In the genomic region with DNA sequence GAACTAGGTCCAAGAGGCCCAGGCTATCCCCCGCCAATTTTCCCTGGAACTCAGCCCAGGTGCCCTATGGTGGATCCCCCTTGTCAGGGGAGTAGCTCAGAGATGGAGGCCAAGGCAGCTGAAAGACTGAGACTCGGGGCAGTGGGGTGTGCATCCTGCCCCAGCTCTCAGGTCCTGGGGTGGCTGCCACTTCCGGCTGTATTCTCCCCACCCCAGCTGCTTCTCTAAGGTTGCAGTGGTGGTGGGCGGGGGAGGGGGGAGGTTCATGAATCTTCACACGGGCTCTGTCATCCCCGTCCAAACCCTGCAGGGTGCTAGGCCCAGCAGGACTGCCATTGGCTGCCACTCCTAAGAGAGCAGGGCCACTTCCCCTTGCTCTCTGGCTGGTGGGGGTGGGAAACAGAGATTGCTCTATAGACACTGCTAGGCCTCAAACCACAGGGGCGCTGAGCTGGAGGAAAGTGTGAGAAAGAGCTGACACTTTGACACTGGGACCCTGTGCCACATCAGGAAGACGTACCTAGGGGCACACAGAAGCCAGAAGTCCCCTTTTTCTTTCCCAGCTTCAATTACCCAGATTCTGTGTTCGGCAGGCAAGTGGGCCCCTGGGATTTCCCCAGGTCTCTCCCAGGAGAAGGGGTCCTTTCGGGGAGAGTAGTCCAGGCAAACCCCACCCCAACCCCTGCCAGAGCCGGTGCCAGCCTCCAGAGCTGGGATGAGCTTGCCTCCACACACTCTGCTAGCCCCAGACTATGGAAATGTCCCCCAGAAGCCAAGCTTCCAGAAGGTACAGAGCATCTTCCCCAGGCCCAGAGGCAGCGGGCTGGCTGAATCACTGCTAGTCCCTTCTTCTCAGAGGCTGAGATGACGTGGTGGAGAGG, we compare ENCODE assay signal across 8 cellular contexts. TPM values are rescaled to one million over a fixed set of nuclear protein-coding genes. Genes with fewer than 3 reads are reported as not detected.
DNase-seq lines count a peak whose midpoint lies in the region; ATAC-seq and TF ChIP-seq lines count a peak whose summit lies in the region.
"Had no signal": no experiment of that assay in that cellular context is flagged by ENCODE, and none has a peak within 500 bp of the region (broad histone marks: within the 10 kb centered on the region; RNA-seq: fewer than 3 reads in every experiment).

No MANE protein-coding gene starts in this region.

- no peak for TF ChIP-seq CTCF in lower leg skin (IDR thresholded peaks at IDR 0.05)

- ATAC-seq in GM19395 (IDR thresholded peaks at IDR 0.05; ENCODE audit: unreplicated experiment) = peak; percentile 65
- ATAC-seq in HG03439 (IDR thresholded peaks at IDR 0.05; ENCODE audit: unreplicated experiment) = peak; percentile 66
- peak; percentile 93 for ATAC-seq in activated CD4-positive, CD25-positive, alpha-beta regulatory T cell treated with anti-CD3 and anti-CD28 coated beads, Interleukin-2, amount 50 U/mL, for 24 hours

- TF ChIP-seq POLR2A in lower leg skin (IDR thresholded peaks at IDR 0.05) = no peak

- peak; percentile 71 for DNase-seq in effector CD4-positive, alpha-beta T cell
- peak; percentile 65 to 82 for DNase-seq in stimulated activated CD4-positive, alpha-beta T cell treated with anti-CD3 and anti-CD28 coated beads, Interleukin-4, amount 100 ng/mL, for 4 hours
- no peak for DNase-seq in lower leg skin (ENCODE audit: low spot score in 2 of 2)
- DNase-seq in SHP77 treated with DMSO at 0.1 percent for 48 hours (lab: John Stamatoyannopoulos, UW) = no peak

- intact Hi-C loops in lower leg skin (cut with DNase I; ENCODE audit: low total_unique reads) = no loop called here

- WGBS in lower leg skin, 2 donors = 77 to 83% methylated on average over 7 to 13 of the region's 13 CpGs

- no peak overlapping the region for H3K4me3 ChIP-seq in lower leg skin (ENCODE audit: low read depth, poor library complexity, severe bottlenecking)

RNA-seq across cellular contexts. Expression of gene SASH3, which starts 1.6 kb away (rescaled TPM):
- 1 to 10 TPM in 3 of 4 donors, under 1 TPM in 1; 0.25 to 3.4 (median 1.6) TPM for total RNA-seq in lower leg skin
- total RNA-seq: renal cortical epithelial cell had no signal

RNA-seq across cellular contexts. Expression of gene XPNPEP2, which starts 42.6 kb away (rescaled TPM):
- total RNA-seq in lower leg skin = 1 to 10 TPM; 1.3 to 5.0 (median 2.2) TPM
- total RNA-seq: renal cortical epithelial cell had no signal

Comparison
In these comparisons a context has a peak if more than half of its experiments do, and no peak if none do; other contexts are left out.
1. DNase-seq: peak in effector CD4-positive, alpha-beta T cell (single experiment) and stimulated activated CD4-positive, alpha-beta T cell treated with anti-CD3 and anti-CD28 coated beads, Interleukin-4, amount 100 ng/mL, for 4 hours (2 of 2); none in lower leg skin (0 of 2) and SHP77 treated with DMSO at 0.1 percent for 48 hours (single experiment).
2. Peak in every context shown above with its lines, with median percentiles within 50 percentile points of each other: ATAC-seq.